ENCODE assay signal across 8 cellular contexts in genomic region chr11:95556342-95557151, GRCh38.
DNase-seq lines count a peak whose midpoint lies in the region; ATAC-seq and TF ChIP-seq lines count a peak whose summit lies in the region.

No MANE protein-coding gene starts in this region.

- ATAC-seq in HG03108 (IDR thresholded peaks at IDR 0.05; ENCODE audit: unreplicated experiment) (peak; percentile 77), mucosa of descending colon (no peak)

- H3K4me1 ChIP-seq in ascending aorta (peaks cover 0 to 27% of the 10 kb centered on the region in 2 donors), mucosa of descending colon (ENCODE audit: low read depth) (no peaks in the 10 kb centered on the region)

- intact Hi-C loops in ascending aorta (cut with DNase I) (no loop called here), mucosa of descending colon (cut with DNase I, micrococcal nuclease) (no loop called here)

- POLR2A ChIA-PET in AG04449 (lab: Yijun Ruan, JAX), result no interaction called here

- H3K27me3 ChIP-seq in ascending aorta, result no peaks in the 10 kb centered on the region

- H3K4me3 ChIP-seq in AG04449 (ENCODE audit: low read depth, low read length), result no peak overlapping the region
- H3K4me3 ChIP-seq in ascending aorta, result no peak overlapping the region
- H3K4me3 ChIP-seq in mucosa of descending colon, result no peak overlapping the region

- peak; percentile 38 for DNase-seq in AG04449 (ENCODE audit: low read depth, low spot score)
- DNase-seq in GM19238 (ENCODE audit: insufficient read length, low spot score), result peak; percentile 11
- DNase-seq in ascending aorta (ENCODE audit: low spot score in 2 of 2), result no peak
- DNase-seq in stimulated activated CD4-positive, alpha-beta T cell treated with anti-CD3 and anti-CD28 coated beads, Interleukin-2, amount 100 ng/mL, for 24 hours, result peak; percentile 19 to 42
- no peak for DNase-seq in activated effector memory CD4-positive, alpha-beta T cell treated with Interleukin-2 at 50 U/mL for 16 hours
- DNase-seq in SW480 (ENCODE audit: low spot score), result no peak
- DNase-seq in mucosa of descending colon, result no peak

- peak overlapping the region; percentile 45 to 58 for H3K27ac ChIP-seq in ascending aorta

- TF ChIP-seq CTCF in AG04449 (IDR thresholded peaks at IDR 0.05; ENCODE audit: insufficient read depth, low read length, missing control alignments) (no peak), ascending aorta (IDR thresholded peaks at IDR 0.05) (no peak), mucosa of descending colon (IDR thresholded peaks at IDR 0.05) (no peak)

- no peaks in the 10 kb centered on the region for H3K9me3 ChIP-seq in ascending aorta
- H3K9me3 ChIP-seq in mucosa of descending colon, result no peaks in the 10 kb centered on the region

- CTCF ChIA-PET in AG04449 (lab: Yijun Ruan, JAX), result interaction anchor here (0.7 to 1.3 kb wide), 4 partner anchors 9 to 402 kb away, joined by 3 to 4 read pairs (median 4); no protein-coding TSS in a partner anchor

- H3K36me3 ChIP-seq in ascending aorta (no peaks in the 10 kb centered on the region), mucosa of descending colon (ENCODE audit: low read depth) (no peaks in the 10 kb centered on the region)

Comparison
In these comparisons a context has a peak if more than half of its experiments do, and no peak if none do; other contexts are left out.
1. DNase-seq: peak in AG04449 (single experiment), GM19238 (single experiment) and stimulated activated CD4-positive, alpha-beta T cell treated with anti-CD3 and anti-CD28 coated beads, Interleukin-2, amount 100 ng/mL, for 24 hours (2 of 2); none in ascending aorta (0 of 2), activated effector memory CD4-positive, alpha-beta T cell treated with Interleukin-2 at 50 U/mL for 16 hours (single experiment), SW480 (single experiment) and mucosa of descending colon (0 of 3).